ENCODE assay signal across 1 cellular context in genomic region chr20:37535443-37536132, GRCh38.
TF ChIP-seq lines count a peak whose summit lies in the region.

No MANE protein-coding gene starts in this region.

TF ChIP-seq in HepG2, 621 proteins besides CTCF, POLR2A, EP300 and RAD21 (continued from another document and continues in another):
- TF ChIP-seq ARID5B (CRISPR knock-in tag; IDR thresholded peaks at IDR 0.05), result no peak
- peak; percentile 50; the same call in 1 of the 2 replicates for TF ChIP-seq FOXK1 (CRISPR knock-in tag; IDR thresholded peaks at IDR 0.05; ENCODE audit: borderline replicate concordance, low read depth)
- peak; percentile 47 for TF ChIP-seq TEAD3 (CRISPR knock-in tag; optimal IDR thresholded peaks at IDR 0.05; ENCODE audit: borderline replicate concordance)
- TF ChIP-seq MED1 (CRISPR knock-in tag; IDR thresholded peaks at IDR 0.05), result no peak
- no peak for TF ChIP-seq FOXA1 (IDR thresholded peaks at IDR 0.05)
- peak; percentile 62 for TF ChIP-seq FOXA1 (CRISPR knock-in tag; IDR thresholded peaks at IDR 0.05)
- TF ChIP-seq ZFP41 (CRISPR knock-in tag; IDR thresholded peaks at IDR 0.05; ENCODE audit: borderline replicate concordance), result no peak
- TF ChIP-seq TEAD2 (CRISPR knock-in tag; IDR thresholded peaks at IDR 0.05), result no peak
- TF ChIP-seq ZNF879 (CRISPR knock-in tag; IDR thresholded peaks at IDR 0.05), result no peak
- no peak for TF ChIP-seq ZNF121 (CRISPR knock-in tag; IDR thresholded peaks at IDR 0.05)
- TF ChIP-seq DMAP1 (CRISPR knock-in tag; IDR thresholded peaks at IDR 0.05), result no peak
- TF ChIP-seq ZNF276 (CRISPR knock-in tag; IDR thresholded peaks at IDR 0.05; ENCODE audit: low read depth), result no peak
- no peak for TF ChIP-seq PHF20 (CRISPR knock-in tag; IDR thresholded peaks at IDR 0.05)
- no peak for TF ChIP-seq ZBTB38 (CRISPR knock-in tag; IDR thresholded peaks at IDR 0.05)
- no peak for TF ChIP-seq ZNF143 (CRISPR knock-in tag; IDR thresholded peaks at IDR 0.05)
- TF ChIP-seq ZMAT3 (CRISPR knock-in tag; conservative IDR thresholded peaks at IDR 0.05), result no peak
- TF ChIP-seq, protein P1, sequence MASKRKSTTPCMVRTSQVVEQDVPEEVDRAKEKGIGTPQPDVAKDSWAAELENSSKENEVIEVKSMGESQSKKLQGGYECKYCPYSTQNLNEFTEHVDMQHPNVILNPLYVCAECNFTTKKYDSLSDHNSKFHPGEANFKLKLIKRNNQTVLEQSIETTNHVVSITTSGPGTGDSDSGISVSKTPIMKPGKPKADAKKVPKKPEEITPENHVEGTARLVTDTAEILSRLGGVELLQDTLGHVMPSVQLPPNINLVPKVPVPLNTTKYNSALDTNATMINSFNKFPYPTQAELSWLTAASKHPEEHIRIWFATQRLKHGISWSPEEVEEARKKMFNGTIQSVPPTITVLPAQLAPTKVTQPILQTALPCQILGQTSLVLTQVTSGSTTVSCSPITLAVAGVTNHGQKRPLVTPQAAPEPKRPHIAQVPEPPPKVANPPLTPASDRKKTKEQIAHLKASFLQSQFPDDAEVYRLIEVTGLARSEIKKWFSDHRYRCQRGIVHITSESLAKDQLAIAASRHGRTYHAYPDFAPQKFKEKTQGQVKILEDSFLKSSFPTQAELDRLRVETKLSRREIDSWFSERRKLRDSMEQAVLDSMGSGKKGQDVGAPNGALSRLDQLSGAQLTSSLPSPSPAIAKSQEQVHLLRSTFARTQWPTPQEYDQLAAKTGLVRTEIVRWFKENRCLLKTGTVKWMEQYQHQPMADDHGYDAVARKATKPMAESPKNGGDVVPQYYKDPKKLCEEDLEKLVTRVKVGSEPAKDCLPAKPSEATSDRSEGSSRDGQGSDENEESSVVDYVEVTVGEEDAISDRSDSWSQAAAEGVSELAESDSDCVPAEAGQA (IDR thresholded peaks at IDR 0.05; ENCODE audit: low read depth), result no peak
- TF ChIP-seq, protein P1 (CRISPR knock-in tag; IDR thresholded peaks at IDR 0.05; ENCODE audit: borderline replicate concordance), result no peak
- no peak for TF ChIP-seq E2F5 (CRISPR knock-in tag; conservative IDR thresholded peaks at IDR 0.05)
- TF ChIP-seq ZNF317 (CRISPR knock-in tag; IDR thresholded peaks at IDR 0.05), result no peak
- TF ChIP-seq DBP (CRISPR knock-in tag; IDR thresholded peaks at IDR 0.05; ENCODE audit: not compliant biosample characterization), result no peak
- 0 out of 2 replicates have a peak, but pooled peaks have one; percentile 16 for TF ChIP-seq SALL1 (CRISPR knock-in tag; IDR thresholded peaks at IDR 0.05)
- TF ChIP-seq, protein P2, sequence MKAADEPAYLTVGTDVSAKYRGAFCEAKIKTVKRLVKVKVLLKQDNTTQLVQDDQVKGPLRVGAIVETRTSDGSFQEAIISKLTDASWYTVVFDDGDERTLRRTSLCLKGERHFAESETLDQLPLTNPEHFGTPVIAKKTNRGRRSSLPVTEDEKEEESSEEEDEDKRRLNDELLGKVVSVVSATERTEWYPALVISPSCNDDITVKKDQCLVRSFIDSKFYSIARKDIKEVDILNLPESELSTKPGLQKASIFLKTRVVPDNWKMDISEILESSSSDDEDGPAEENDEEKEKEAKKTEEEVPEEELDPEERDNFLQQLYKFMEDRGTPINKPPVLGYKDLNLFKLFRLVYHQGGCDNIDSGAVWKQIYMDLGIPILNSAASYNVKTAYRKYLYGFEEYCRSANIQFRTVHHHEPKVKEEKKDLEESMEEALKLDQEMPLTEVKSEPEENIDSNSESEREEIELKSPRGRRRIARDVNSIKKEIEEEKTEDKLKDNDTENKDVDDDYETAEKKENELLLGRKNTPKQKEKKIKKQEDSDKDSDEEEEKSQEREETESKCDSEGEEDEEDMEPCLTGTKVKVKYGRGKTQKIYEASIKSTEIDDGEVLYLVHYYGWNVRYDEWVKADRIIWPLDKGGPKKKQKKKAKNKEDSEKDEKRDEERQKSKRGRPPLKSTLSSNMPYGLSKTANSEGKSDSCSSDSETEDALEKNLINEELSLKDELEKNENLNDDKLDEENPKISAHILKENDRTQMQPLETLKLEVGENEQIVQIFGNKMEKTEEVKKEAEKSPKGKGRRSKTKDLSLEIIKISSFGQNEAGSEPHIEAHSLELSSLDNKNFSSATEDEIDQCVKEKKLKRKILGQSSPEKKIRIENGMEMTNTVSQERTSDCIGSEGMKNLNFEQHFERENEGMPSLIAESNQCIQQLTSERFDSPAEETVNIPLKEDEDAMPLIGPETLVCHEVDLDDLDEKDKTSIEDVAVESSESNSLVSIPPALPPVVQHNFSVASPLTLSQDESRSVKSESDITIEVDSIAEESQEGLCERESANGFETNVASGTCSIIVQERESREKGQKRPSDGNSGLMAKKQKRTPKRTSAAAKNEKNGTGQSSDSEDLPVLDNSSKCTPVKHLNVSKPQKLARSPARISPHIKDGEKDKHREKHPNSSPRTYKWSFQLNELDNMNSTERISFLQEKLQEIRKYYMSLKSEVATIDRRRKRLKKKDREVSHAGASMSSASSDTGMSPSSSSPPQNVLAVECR (CRISPR knock-in tag; IDR thresholded peaks at IDR 0.05; ENCODE audit: borderline replicate concordance), result peak; percentile 17; the same call in 1 of the 2 replicates
- TF ChIP-seq, protein P3, sequence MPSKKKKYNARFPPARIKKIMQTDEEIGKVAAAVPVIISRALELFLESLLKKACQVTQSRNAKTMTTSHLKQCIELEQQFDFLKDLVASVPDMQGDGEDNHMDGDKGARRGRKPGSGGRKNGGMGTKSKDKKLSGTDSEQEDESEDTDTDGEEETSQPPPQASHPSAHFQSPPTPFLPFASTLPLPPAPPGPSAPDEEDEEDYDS (CRISPR knock-in tag; IDR thresholded peaks at IDR 0.05), result peak; percentile 27; the same call in 1 of the 2 replicates
- TF ChIP-seq SAP130 (CRISPR knock-in tag; IDR thresholded peaks at IDR 0.05; ENCODE audit: low read depth), result peak; percentile 23; the same call in 1 of the 2 replicates
- TF ChIP-seq HDAC2 (CRISPR knock-in tag; IDR thresholded peaks at IDR 0.05), result no peak
- TF ChIP-seq FOXA3 (CRISPR knock-in tag; IDR thresholded peaks at IDR 0.05), result peak; percentile 72
- TF ChIP-seq ARHGAP35 (CRISPR knock-in tag; IDR thresholded peaks at IDR 0.05; ENCODE audit: borderline replicate concordance), result 0 out of 2 replicates have a peak, but pooled peaks have one; percentile 49
- no peak for TF ChIP-seq GATA4 (IDR thresholded peaks at IDR 0.05; ENCODE audit: borderline replicate concordance, low read depth)
- TF ChIP-seq, protein P4, sequence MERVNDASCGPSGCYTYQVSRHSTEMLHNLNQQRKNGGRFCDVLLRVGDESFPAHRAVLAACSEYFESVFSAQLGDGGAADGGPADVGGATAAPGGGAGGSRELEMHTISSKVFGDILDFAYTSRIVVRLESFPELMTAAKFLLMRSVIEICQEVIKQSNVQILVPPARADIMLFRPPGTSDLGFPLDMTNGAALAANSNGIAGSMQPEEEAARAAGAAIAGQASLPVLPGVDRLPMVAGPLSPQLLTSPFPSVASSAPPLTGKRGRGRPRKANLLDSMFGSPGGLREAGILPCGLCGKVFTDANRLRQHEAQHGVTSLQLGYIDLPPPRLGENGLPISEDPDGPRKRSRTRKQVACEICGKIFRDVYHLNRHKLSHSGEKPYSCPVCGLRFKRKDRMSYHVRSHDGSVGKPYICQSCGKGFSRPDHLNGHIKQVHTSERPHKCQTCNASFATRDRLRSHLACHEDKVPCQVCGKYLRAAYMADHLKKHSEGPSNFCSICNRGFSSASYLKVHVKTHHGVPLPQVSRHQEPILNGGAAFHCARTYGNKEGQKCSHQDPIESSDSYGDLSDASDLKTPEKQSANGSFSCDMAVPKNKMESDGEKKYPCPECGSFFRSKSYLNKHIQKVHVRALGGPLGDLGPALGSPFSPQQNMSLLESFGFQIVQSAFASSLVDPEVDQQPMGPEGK (CRISPR knock-in tag; IDR thresholded peaks at IDR 0.05), result 0 out of 2 replicates have a peak, but pooled peaks have one; percentile 8
- no peak for TF ChIP-seq PHB2 (IDR thresholded peaks at IDR 0.05; ENCODE audit: partially characterized antibody)
- no peak for TF ChIP-seq ZNF589 (CRISPR knock-in tag; conservative IDR thresholded peaks at IDR 0.05)
- TF ChIP-seq MXD4 (CRISPR knock-in tag; IDR thresholded peaks at IDR 0.05), result 0 out of 2 replicates have a peak, but pooled peaks have one; percentile 22
